ENCODE assay signal across 15 cellular contexts in the genomic region with DNA sequence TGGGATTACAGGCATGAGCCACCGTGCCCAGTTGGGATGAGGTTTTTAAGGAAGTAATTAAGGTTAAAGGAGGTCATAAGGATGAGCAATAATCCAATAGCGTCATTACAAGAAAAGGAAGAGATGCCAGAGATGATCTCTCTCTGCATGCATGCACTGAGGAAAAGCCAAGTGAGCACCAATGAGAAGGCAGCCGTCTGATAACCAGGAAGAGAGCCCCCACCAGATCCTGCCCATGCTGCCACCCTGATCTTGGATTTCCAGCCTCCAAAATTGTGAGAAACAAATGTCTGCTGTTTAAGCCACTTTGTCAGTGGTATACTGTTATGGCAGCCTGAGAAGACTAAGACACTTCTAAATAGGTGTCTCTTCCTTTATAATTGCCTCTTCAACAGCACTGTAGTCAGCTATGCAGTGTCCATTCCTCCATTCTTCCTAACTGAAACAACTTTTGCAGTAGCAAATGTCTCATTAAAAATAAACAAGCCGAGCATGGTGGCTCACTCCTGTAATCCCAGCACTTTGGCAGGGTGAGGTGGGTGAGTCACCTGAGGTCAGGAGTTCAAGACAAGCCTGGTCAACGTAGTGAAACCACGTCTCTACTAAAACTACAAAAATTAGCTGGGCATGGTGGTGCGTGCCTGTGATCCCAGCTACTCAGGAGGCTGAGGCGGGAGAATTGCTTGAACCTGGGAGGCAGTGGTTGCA.
DNase-seq lines count a peak whose midpoint lies in the region; ATAC-seq, FAIRE-seq and TF ChIP-seq lines count a peak whose summit lies in the region.
"Had no signal": no experiment of that assay in that cellular context is flagged by ENCODE, and none has a peak within 500 bp of the region (broad histone marks: within the 10 kb centered on the region; RNA-seq: fewer than 3 reads in every experiment).

No MANE protein-coding gene starts in this region.

- H3K27me3 ChIP-seq in GM23248 (replicated peaks; ENCODE audit: insufficient read depth) (no peaks in the 10 kb centered on the region), PC-9 (ENCODE audit: insufficient read depth, low read depth) (no peaks in the 10 kb centered on the region), endothelial cell of umbilical vein (ENCODE audit: control insufficient read depth in 2 of 2, insufficient read depth in 2 of 2, low read length in 2 of 2) (no peaks in the 10 kb centered on the region), neuronal stem cell (ENCODE audit: control insufficient read depth in 3 of 3, insufficient read depth in 3 of 3, low read depth in 1 of 3, low read length in 3 of 3) (no peaks in the 10 kb centered on the region), heart right ventricle (no peaks in the 10 kb centered on the region)
- H3K27me3 ChIP-seq: heart left ventricle, SJCRH30, suprapubic skin had no signal

- POLR2A ChIA-PET in PC-9 (lab: Charles Lee; ENCODE audit: unreplicated experiment) (no interaction called here), endothelial cell of umbilical vein (lab: Charles Lee) (no interaction called here)

- CTCF ChIA-PET in PC-9 (lab: Charles Lee) (no interaction called here), endothelial cell of umbilical vein (lab: Charles Lee) (no interaction called here)

- H2BK12ac ChIP-seq in neuronal stem cell (ENCODE audit: low read length) = no peak overlapping the region

- H3K4ac ChIP-seq in neuronal stem cell (ENCODE audit: low read length) = no peak overlapping the region

- H2BK5ac ChIP-seq in neuronal stem cell (ENCODE audit: low read length) = no peak overlapping the region

- no peak overlapping the region for H3K18ac ChIP-seq in neuronal stem cell (ENCODE audit: low read length)

- peak; percentile 78 for DNase-seq in GM23248
- peak; percentile 39 to 75 for DNase-seq in PC-9
- peak; percentile 20 for DNase-seq in endothelial cell of umbilical vein (ENCODE audit: low read depth, low spot score)
- no peak for DNase-seq in neuronal stem cell (ENCODE audit: low spot score)
- DNase-seq in Ammon's horn (ENCODE audit: low spot score) = no peak
- DNase-seq in heart right ventricle = no peak
- DNase-seq in NCI-H1105 treated with DMSO at 0.1 percent for 48 hours (lab: John Stamatoyannopoulos, UW) = no peak
- DNase-seq in NCI-H2107 treated with DMSO at 0.1 percent for 48 hours (lab: John Stamatoyannopoulos, UW; ENCODE audit: unreplicated experiment) = no peak
- DNase-seq: CD8-positive, alpha-beta memory T cell; heart left ventricle; left ventricle myocardium inferior; NCI-H187; NCI-H69 had no signal

- in situ Hi-C loops in GM23248 (cut with MboI) = no loop called here

- no peaks in the 10 kb centered on the region for H3K9me1 ChIP-seq in endothelial cell of umbilical vein (replicated peaks; ENCODE audit: control insufficient read depth, extremely low read depth, insufficient read depth, low read length)

- no peak overlapping the region for H4K91ac ChIP-seq in neuronal stem cell (ENCODE audit: low read depth, low read length, poor library complexity)

- peak overlapping the region; percentile 77 for H3K27ac ChIP-seq in GM23248
- peak overlapping the region; percentile 77 for H3K27ac ChIP-seq in PC-9
- no peak overlapping the region for H3K27ac ChIP-seq in endothelial cell of umbilical vein (ENCODE audit: insufficient read depth, low read depth, low read length)
- no peak overlapping the region for H3K27ac ChIP-seq in neuronal stem cell (replicated peaks; ENCODE audit: low read length)
- no peak overlapping the region for H3K27ac ChIP-seq in heart right ventricle
- H3K27ac ChIP-seq: heart left ventricle, left ventricle myocardium inferior, SJCRH30, suprapubic skin had no signal

- no peak overlapping the region for H2BK15ac ChIP-seq in neuronal stem cell (ENCODE audit: low read length)

- no peak overlapping the region for H4K8ac ChIP-seq in neuronal stem cell (ENCODE audit: low read depth, low read length)

- no peak overlapping the region for H3K4me3 ChIP-seq in GM23248
- no peak overlapping the region for H3K4me3 ChIP-seq in PC-9
- H3K4me3 ChIP-seq in endothelial cell of umbilical vein (replicated peaks in 1 of 3; ENCODE audit: insufficient read depth in 1 of 3, low read depth in 1 of 3, low read length in 3 of 3) = no peak overlapping the region
- H3K4me3 ChIP-seq in neuronal stem cell (ENCODE audit: low read length in 2 of 2) = no peak overlapping the region
- no peak overlapping the region for H3K4me3 ChIP-seq in heart right ventricle
- H3K4me3 ChIP-seq: heart left ventricle, left ventricle myocardium inferior, SJCRH30, suprapubic skin had no signal

- no TSS peak for BruUV-seq in PC-9 (replicated peaks; lab: Mats Ljungman, UMichigan)
- no TSS peak for BruUV-seq in endothelial cell of umbilical vein (replicated peaks; lab: Mats Ljungman, UMichigan)

- no peak for TF ChIP-seq POLR2A in endothelial cell of umbilical vein (IDR thresholded peaks at IDR 0.05; ENCODE audit: low read depth, low read length)

- peak; percentile 48 for FAIRE-seq in endothelial cell of umbilical vein (lab: Jason Lieb, UNC)

- H2AFZ ChIP-seq in GM23248 (peak overlapping the region; percentile 61), PC-9 (peak overlapping the region; percentile 56; the same call in 1 of the 2 replicates), endothelial cell of umbilical vein (ENCODE audit: low read depth, low read length) (no peak overlapping the region), neuronal stem cell (ENCODE audit: low read length) (no peak overlapping the region)

- 23 to 25% methylated on average over 8 of the region's 8 CpGs for WGBS in GM23248 (ENCODE audit: low coverage in 1 of 2, low lambda C conversion rate in 2 of 2, missing lambda C conversion rate in 2 of 2), 2 experiments
- no CpG with 5 or more reads among the region's 8 CpGs for WGBS in neuronal stem cell (ENCODE audit: extremely low coverage in 2 of 2, insufficient read length in 2 of 2, insufficient replicate concordance in 1 of 2), 2 donors
- WGBS in heart right ventricle, 2 donors = 80 to 84% methylated on average over 8 of the region's 8 CpGs

- H3K79me2 ChIP-seq in GM23248 (ENCODE audit: insufficient read depth) = no peaks in the 10 kb centered on the region
- H3K79me2 ChIP-seq in PC-9 (ENCODE audit: low read depth) = no peaks in the 10 kb centered on the region
- no peaks in the 10 kb centered on the region for H3K79me2 ChIP-seq in endothelial cell of umbilical vein (ENCODE audit: control insufficient read depth, insufficient read depth, low read length)

- H3K4me2 ChIP-seq in GM23248 (ENCODE audit: unreplicated experiment) = no peak overlapping the region
- peak overlapping the region; percentile 39 for H3K4me2 ChIP-seq in PC-9
- peak overlapping the region; percentile 12 for H3K4me2 ChIP-seq in endothelial cell of umbilical vein (ENCODE audit: insufficient read depth, low read length)
- no peak overlapping the region for H3K4me2 ChIP-seq in neuronal stem cell (ENCODE audit: insufficient read depth, low read length, poor library complexity, severe bottlenecking)

- H3K9me2 ChIP-seq in GM23248 (ENCODE audit: insufficient read depth) (no peaks in the 10 kb centered on the region), PC-9 (ENCODE audit: insufficient read depth) (no peaks in the 10 kb centered on the region)

- no peaks in the 10 kb centered on the region for H3K79me1 ChIP-seq in neuronal stem cell (ENCODE audit: low read depth, low read length)

- H3K9ac ChIP-seq in GM23248 = peak overlapping the region; percentile 29; the same call in 1 of the 2 replicates
- H3K9ac ChIP-seq in endothelial cell of umbilical vein (replicated peaks; ENCODE audit: extremely low read depth, insufficient read depth, low read length) = no peak overlapping the region
- no peak overlapping the region for H3K9ac ChIP-seq in neuronal stem cell (ENCODE audit: low read depth, low read length, poor library complexity)

- peaks cover 12% of the 10 kb centered on the region; the same call in 1 of the 2 replicates for H3F3A ChIP-seq in GM23248 (ENCODE audit: insufficient read depth)
- no peaks in the 10 kb centered on the region for H3F3A ChIP-seq in PC-9 (ENCODE audit: insufficient read depth, low read depth)

- TF ChIP-seq CTCF in PC-9 (conservative IDR thresholded peaks at IDR 0.05) = no peak
- TF ChIP-seq CTCF in endothelial cell of umbilical vein (IDR thresholded peaks at IDR 0.05; ENCODE audit: extremely low read depth in 1 of 2, insufficient read depth in 1 of 2, low read depth in 1 of 2, low read length in 2 of 2) = no peak
- no peak for TF ChIP-seq CTCF in heart right ventricle (IDR thresholded peaks at IDR 0.05)

- dilution Hi-C loops in endothelial cell of umbilical vein (cut with MboI; ENCODE audit: extremely low pct_ligation_motif_present, low sequenced_read_pairs) = no loop called here

- H4K20me1 ChIP-seq in GM23248 (ENCODE audit: insufficient read depth) (no peaks in the 10 kb centered on the region), PC-9 (ENCODE audit: insufficient read depth) (no peaks in the 10 kb centered on the region), endothelial cell of umbilical vein (replicated peaks; ENCODE audit: control insufficient read depth, extremely low read depth, insufficient read depth, low read length) (no peaks in the 10 kb centered on the region)

- H2AK5ac ChIP-seq in neuronal stem cell (ENCODE audit: low read depth, low read length) = no peak overlapping the region

- peak overlapping the region; percentile 5 for H3K14ac ChIP-seq in neuronal stem cell (ENCODE audit: low read length)

- H3K23ac ChIP-seq in neuronal stem cell (ENCODE audit: low read depth, low read length, poor library complexity) = no peak overlapping the region

- peaks cover 9% of the 10 kb centered on the region for H3K4me1 ChIP-seq in GM23248 (ENCODE audit: insufficient read depth)
- H3K4me1 ChIP-seq in PC-9 (replicated peaks; ENCODE audit: insufficient read depth) = peaks cover 22% of the 10 kb centered on the region
- peaks cover 3% of the 10 kb centered on the region for H3K4me1 ChIP-seq in endothelial cell of umbilical vein (ENCODE audit: control insufficient read depth, extremely low read depth, insufficient read depth, low read length)
- H3K4me1 ChIP-seq in neuronal stem cell (ENCODE audit: control insufficient read depth in 2 of 2, insufficient read depth in 1 of 2, low read depth in 1 of 2, low read length in 2 of 2) = no peaks in the 10 kb centered on the region
- no peaks in the 10 kb centered on the region for H3K4me1 ChIP-seq in heart right ventricle
- H3K4me1 ChIP-seq: heart left ventricle, left ventricle myocardium inferior, suprapubic skin had no signal

- no peak overlapping the region for H2BK120ac ChIP-seq in neuronal stem cell (ENCODE audit: low read depth, low read length)

- no peak for ATAC-seq in heart right ventricle
- ATAC-seq: heart left ventricle had no signal

- intact Hi-C loops in PC-9 (cut with micrococcal nuclease; ENCODE audit: unreplicated experiment) (no loop called here), endothelial cell of umbilical vein (cut with micrococcal nuclease) (no loop called here), heart right ventricle (cut with DNase I) (no loop called here)

- no peaks in the 10 kb centered on the region for H3K36me3 ChIP-seq in GM23248 (ENCODE audit: low read depth)
- no peaks in the 10 kb centered on the region for H3K36me3 ChIP-seq in PC-9 (ENCODE audit: low read depth)
- no peaks in the 10 kb centered on the region for H3K36me3 ChIP-seq in endothelial cell of umbilical vein (ENCODE audit: control insufficient read depth in 2 of 2, extremely low read depth in 1 of 2, insufficient read depth in 2 of 2, low read length in 2 of 2)
- no peaks in the 10 kb centered on the region for H3K36me3 ChIP-seq in neuronal stem cell (replicated peaks in 1 of 2; ENCODE audit: control insufficient read depth in 2 of 2, insufficient read depth in 2 of 2, low read length in 2 of 2)
- H3K36me3 ChIP-seq in heart right ventricle = no peaks in the 10 kb centered on the region
- H3K36me3 ChIP-seq: heart left ventricle, left ventricle myocardium inferior, SJCRH30, suprapubic skin had no signal

- H3K9me3 ChIP-seq in GM23248 (ENCODE audit: low read depth) = no peaks in the 10 kb centered on the region
- H3K9me3 ChIP-seq in PC-9 (ENCODE audit: insufficient read depth, low read depth) = 0 out of 2 replicates have a peak, but pooled peaks cover 4% of the 10 kb centered on the region
- no peaks in the 10 kb centered on the region for H3K9me3 ChIP-seq in endothelial cell of umbilical vein (replicated peaks; ENCODE audit: control insufficient read depth, insufficient read depth, low read length)
- H3K9me3 ChIP-seq in neuronal stem cell (replicated peaks in 1 of 2; ENCODE audit: control insufficient read depth in 2 of 2, insufficient read depth in 1 of 2, low read depth in 1 of 2, low read length in 2 of 2) = no peaks in the 10 kb centered on the region
- peaks cover 0 to 11% (median 0%) of the 10 kb centered on the region in 11 donors for H3K9me3 ChIP-seq in heart right ventricle
- H3K9me3 ChIP-seq: SJCRH30, suprapubic skin had no signal

Comparison
In these comparisons a context has a peak if more than half of its experiments do, and no peak if none do; other contexts are left out.
1. DNase-seq: peak in GM23248 (single experiment), PC-9 (2 of 2) and endothelial cell of umbilical vein (single experiment); none in neuronal stem cell (single experiment), Ammon's horn (single experiment), heart right ventricle (0 of 2), NCI-H1105 treated with DMSO at 0.1 percent for 48 hours (single experiment) and NCI-H2107 treated with DMSO at 0.1 percent for 48 hours (single experiment).
2. H2AFZ ChIP-seq: peak in GM23248 (single experiment) and PC-9 (single experiment); none in endothelial cell of umbilical vein (single experiment) and neuronal stem cell (single experiment).
3. H3K27ac ChIP-seq: peak in GM23248 (single experiment) and PC-9 (single experiment); none in endothelial cell of umbilical vein (single experiment), neuronal stem cell (single experiment) and heart right ventricle (0 of 10).
4. H3K4me2 ChIP-seq: peak in PC-9 (single experiment) and endothelial cell of umbilical vein (single experiment); none in GM23248 (single experiment) and neuronal stem cell (single experiment).